ENCODE assay signal across 1 cellular context in the genomic region with DNA sequence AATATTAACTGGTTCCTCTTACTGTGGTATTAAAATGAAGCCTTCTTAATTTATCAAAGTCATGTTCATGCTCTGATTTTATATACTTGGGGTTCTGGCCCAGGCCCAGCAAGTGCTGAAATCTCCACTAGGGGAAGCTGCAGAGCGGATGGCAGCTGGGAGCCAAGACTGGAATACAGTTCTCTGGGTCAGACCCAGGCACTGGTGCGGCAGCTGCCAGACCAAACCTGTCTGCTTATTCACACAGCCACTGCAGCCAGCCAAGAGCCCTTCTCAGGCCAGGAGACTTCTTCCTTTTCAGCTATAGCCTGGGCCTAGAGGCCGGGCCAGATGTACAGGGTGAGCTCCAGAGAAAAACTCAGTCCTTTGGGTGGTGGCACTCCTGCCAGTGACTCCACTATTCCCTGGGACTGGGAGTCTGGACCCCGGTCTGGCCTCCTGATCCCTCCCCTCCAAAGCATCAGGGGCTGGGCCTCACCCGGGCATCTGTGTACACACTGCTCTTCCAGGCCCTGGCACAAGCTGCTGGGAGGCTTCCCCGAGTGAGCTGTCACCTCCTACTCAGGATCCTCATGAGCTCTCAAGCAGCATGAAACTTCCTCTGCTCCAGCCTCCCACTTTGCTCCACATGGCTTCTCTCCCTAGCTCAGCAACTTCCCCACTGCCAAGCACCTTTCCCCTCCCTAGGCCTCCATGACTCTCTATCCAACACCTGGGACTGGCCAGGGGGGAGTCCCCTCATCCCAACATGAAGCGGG.
TF ChIP-seq lines count a peak whose summit lies in the region.

No MANE protein-coding gene starts in this region.

TF ChIP-seq in endothelial cell of umbilical vein, 7 proteins besides CTCF, POLR2A, EP300 and RAD21:
- TF ChIP-seq JUN (IDR thresholded peaks at IDR 0.05; ENCODE audit: borderline replicate concordance, insufficient read depth, insufficient read length, low read depth), result no peak
- TF ChIP-seq POLR2AphosphoS5 (IDR thresholded peaks at IDR 0.05; ENCODE audit: insufficient read depth, low read depth, low read length), result no peak
- TF ChIP-seq FOS (IDR thresholded peaks at IDR 0.05; ENCODE audit: borderline replicate concordance, insufficient read depth, low read length), result no peak
- no peak for TF ChIP-seq EZH2 (IDR thresholded peaks at IDR 0.05; ENCODE audit: borderline replicate concordance, low read depth, low read length, severe bottlenecking)
- TF ChIP-seq GATA2 (IDR thresholded peaks at IDR 0.05; ENCODE audit: insufficient read depth, insufficient read length, low read depth, low read length), result no peak
- no peak for TF ChIP-seq MYC (IDR thresholded peaks at IDR 0.05; ENCODE audit: low read depth, low read length)
- TF ChIP-seq, protein P1, sequence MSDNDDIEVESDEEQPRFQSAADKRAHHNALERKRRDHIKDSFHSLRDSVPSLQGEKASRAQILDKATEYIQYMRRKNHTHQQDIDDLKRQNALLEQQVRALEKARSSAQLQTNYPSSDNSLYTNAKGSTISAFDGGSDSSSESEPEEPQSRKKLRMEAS (IDR thresholded peaks at IDR 0.05; ENCODE audit: insufficient read depth, insufficient read length), result no peak
